In the genomic region with DNA sequence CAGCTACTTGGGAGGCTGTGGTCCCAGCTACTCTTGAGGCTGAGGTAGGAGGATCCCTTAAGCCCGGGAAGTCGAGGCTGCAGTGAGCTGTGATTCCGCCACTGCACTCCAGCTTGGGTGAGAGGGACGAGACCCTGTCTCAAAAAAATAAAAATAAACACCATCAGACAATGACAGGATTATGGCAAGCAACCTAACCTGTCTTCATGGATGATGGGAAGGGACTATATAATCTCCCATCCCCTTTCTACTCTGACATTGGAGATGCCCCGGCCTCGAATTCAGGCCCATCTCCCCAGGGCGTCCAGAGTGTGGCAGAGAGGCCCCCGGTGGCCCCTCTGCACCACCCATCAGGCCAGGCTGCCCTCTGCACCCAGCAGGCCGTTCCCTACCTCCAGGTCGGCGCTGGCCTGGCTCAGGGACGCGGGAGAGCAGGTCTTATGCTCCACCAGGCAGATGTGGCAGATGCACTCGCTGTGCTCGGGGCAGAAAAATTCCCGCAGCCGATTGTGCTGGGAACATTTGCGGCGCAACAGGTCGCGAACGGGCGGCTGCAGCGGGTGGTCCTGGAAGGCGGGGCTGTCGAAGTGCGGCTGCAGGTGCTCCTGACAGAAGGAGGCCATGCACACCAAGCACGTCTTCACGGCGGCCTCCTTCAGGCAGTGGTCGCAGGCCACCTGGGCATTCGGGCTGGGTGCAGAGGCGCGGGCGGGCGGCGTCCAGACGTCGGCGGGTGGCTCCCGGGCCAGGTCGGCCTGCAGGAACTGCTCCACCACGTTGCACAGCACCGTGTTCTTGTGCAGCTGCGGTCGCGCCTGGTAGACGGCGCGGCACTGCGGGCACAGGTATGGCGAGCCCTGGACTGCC, we compare ENCODE assay signal across 1 cellular context.
A peak's percentile ranks its signal among the peaks of the same experiment; 100 is the strongest.
TF ChIP-seq lines count a peak whose summit lies in the region.

No MANE protein-coding gene starts in this region.

TF ChIP-seq in HepG2, 621 proteins besides CTCF, POLR2A, EP300 and RAD21 (continued from another document and continues in another):
- TF ChIP-seq ZKSCAN1 (IDR thresholded peaks at IDR 0.05; ENCODE audit: low read length) (no peak), CERS6 (CRISPR knock-in tag; IDR thresholded peaks at IDR 0.05) (no peak), ZNF674 (CRISPR knock-in tag; IDR thresholded peaks at IDR 0.05; ENCODE audit: low read depth) (0 out of 2 replicates have a peak, but pooled peaks have one; percentile 64), ZFP82 (CRISPR knock-in tag; IDR thresholded peaks at IDR 0.05; ENCODE audit: borderline replicate concordance) (peak; percentile 40; the same call in 1 of the 2 replicates), CENPT (CRISPR knock-in tag; IDR thresholded peaks at IDR 0.05; ENCODE audit: low read depth) (peak; percentile 9; the same call in 1 of the 2 replicates), HOXA3 (CRISPR knock-in tag; IDR thresholded peaks at IDR 0.05) (0 out of 2 replicates have a peak, but pooled peaks have one; percentile 26), ZNF577 (CRISPR knock-in tag; IDR thresholded peaks at IDR 0.05; ENCODE audit: borderline replicate concordance, low read depth) (0 out of 2 replicates have a peak, but pooled peaks have one; percentile 34), E2F2 (CRISPR knock-in tag; IDR thresholded peaks at IDR 0.05; ENCODE audit: borderline replicate concordance) (peak; percentile 43; the same call in 1 of the 2 replicates), JUNB (CRISPR knock-in tag; IDR thresholded peaks at IDR 0.05; ENCODE audit: borderline replicate concordance) (peak; percentile 62; the same call in 1 of the 2 replicates), KDM3A (CRISPR knock-in tag; IDR thresholded peaks at IDR 0.05; ENCODE audit: low read depth) (0 out of 2 replicates have a peak, but pooled peaks have one; percentile 6), ZNF850 (CRISPR knock-in tag; conservative IDR thresholded peaks at IDR 0.05) (0 out of 2 replicates have a peak, but pooled peaks have one; percentile 61), ZNF737 (CRISPR knock-in tag; IDR thresholded peaks at IDR 0.05; ENCODE audit: borderline replicate concordance) (0 out of 2 replicates have a peak, but pooled peaks have one; percentile 63), MAFG (CRISPR knock-in tag; IDR thresholded peaks at IDR 0.05) (peak; percentile 72), ZSCAN29 (CRISPR knock-in tag; conservative IDR thresholded peaks at IDR 0.05) (0 out of 2 replicates have a peak, but pooled peaks have one; percentile 73), NR2F2 (IDR thresholded peaks at IDR 0.05; ENCODE audit: borderline replicate concordance, low read depth) (peak; percentile 8; the same call in 1 of the 2 replicates), GFI1 (CRISPR knock-in tag; IDR thresholded peaks at IDR 0.05; ENCODE audit: borderline replicate concordance) (0 out of 2 replicates have a peak, but pooled peaks have one; percentile 38), NRL (CRISPR knock-in tag; IDR thresholded peaks at IDR 0.05; ENCODE audit: borderline replicate concordance) (peak; percentile 78), MEIS1 (CRISPR knock-in tag; IDR thresholded peaks at IDR 0.05; ENCODE audit: borderline replicate concordance) (peak; percentile 45; the same call in 1 of the 2 replicates), SP2 (CRISPR knock-in tag; IDR thresholded peaks at IDR 0.05) (peak; percentile 50; the same call in 1 of the 2 replicates), ZNF629 (CRISPR knock-in tag; conservative IDR thresholded peaks at IDR 0.05) (0 out of 2 replicates have a peak, but pooled peaks have one; percentile 1), ZNF776 (CRISPR knock-in tag; IDR thresholded peaks at IDR 0.05) (peak; percentile 16), ISX (CRISPR knock-in tag; conservative IDR thresholded peaks at IDR 0.05) (0 out of 2 replicates have a peak, but pooled peaks have one; percentile 5), KAT8 (CRISPR knock-in tag; IDR thresholded peaks at IDR 0.05) (no peak), KMT2A (CRISPR knock-in tag; IDR thresholded peaks at IDR 0.05) (no peak; the same call in 1 of the 2 replicates), DDIT3 (CRISPR knock-in tag; IDR thresholded peaks at IDR 0.05) (no peak), ZBTB7A (CRISPR knock-in tag; IDR thresholded peaks at IDR 0.05) (peak; percentile 59), ZNF512B (CRISPR knock-in tag; IDR thresholded peaks at IDR 0.05; ENCODE audit: borderline replicate concordance) (0 out of 2 replicates have a peak, but pooled peaks have one; percentile 28), MTA1 (CRISPR knock-in tag; IDR thresholded peaks at IDR 0.05; ENCODE audit: borderline replicate concordance) (peak; percentile 54), ETV6 (CRISPR knock-in tag; conservative IDR thresholded peaks at IDR 0.05) (peak; percentile 13; the same call in 1 of the 2 replicates), REXO4 (CRISPR knock-in tag; IDR thresholded peaks at IDR 0.05; ENCODE audit: borderline replicate concordance) (0 out of 2 replicates have a peak, but pooled peaks have one; percentile 35), ZNF549 (CRISPR knock-in tag; IDR thresholded peaks at IDR 0.05) (peak; percentile 38; the same call in 1 of the 2 replicates), ZNF343 (CRISPR knock-in tag; IDR thresholded peaks at IDR 0.05) (0 out of 2 replicates have a peak, but pooled peaks have one; percentile 42), TCF12 (IDR thresholded peaks at IDR 0.05) (no peak), TCF12 (CRISPR knock-in tag; IDR thresholded peaks at IDR 0.05) (0 out of 2 replicates have a peak, but pooled peaks have one; percentile 7), REL (CRISPR knock-in tag; conservative IDR thresholded peaks at IDR 0.05) (peak; percentile 67)
- TF ChIP-seq, protein P1, sequence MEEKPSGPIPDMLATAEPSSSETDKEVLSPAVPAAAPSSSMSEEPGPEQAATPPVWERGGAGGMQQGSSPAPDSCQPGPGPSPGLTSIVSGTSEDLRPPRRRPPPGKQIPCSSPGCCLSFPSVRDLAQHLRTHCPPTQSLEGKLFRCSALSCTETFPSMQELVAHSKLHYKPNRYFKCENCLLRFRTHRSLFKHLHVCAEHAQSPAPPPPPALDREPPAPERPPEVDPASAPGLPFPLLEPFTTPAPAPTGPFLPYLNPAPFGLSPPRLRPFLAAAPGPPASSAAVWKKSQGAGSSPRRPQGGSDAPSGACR (CRISPR knock-in tag; IDR thresholded peaks at IDR 0.05) = 0 out of 2 replicates have a peak, but pooled peaks have one; percentile 1
- TF ChIP-seq, protein P2, sequence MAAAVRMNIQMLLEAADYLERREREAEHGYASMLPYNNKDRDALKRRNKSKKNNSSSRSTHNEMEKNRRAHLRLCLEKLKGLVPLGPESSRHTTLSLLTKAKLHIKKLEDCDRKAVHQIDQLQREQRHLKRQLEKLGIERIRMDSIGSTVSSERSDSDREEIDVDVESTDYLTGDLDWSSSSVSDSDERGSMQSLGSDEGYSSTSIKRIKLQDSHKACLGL (CRISPR knock-in tag; IDR thresholded peaks at IDR 0.05) = peak; percentile 58; the same call in 1 of the 2 replicates
- TF ChIP-seq, protein P3, sequence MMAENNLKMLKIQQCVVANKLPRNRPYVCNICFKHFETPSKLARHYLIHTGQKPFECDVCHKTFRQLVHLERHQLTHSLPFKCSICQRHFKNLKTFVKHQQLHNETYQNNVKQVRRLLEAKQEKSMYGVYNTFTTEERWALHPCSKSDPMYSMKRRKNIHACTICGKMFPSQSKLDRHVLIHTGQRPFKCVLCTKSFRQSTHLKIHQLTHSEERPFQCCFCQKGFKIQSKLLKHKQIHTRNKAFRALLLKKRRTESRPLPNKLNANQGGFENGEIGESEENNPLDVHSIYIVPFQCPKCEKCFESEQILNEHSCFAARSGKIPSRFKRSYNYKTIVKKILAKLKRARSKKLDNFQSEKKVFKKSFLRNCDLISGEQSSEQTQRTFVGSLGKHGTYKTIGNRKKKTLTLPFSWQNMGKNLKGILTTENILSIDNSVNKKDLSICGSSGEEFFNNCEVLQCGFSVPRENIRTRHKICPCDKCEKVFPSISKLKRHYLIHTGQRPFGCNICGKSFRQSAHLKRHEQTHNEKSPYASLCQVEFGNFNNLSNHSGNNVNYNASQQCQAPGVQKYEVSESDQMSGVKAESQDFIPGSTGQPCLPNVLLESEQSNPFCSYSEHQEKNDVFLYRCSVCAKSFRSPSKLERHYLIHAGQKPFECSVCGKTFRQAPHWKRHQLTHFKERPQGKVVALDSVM (CRISPR knock-in tag; IDR thresholded peaks at IDR 0.05) = peak; percentile 75
- TF ChIP-seq, protein P4, sequence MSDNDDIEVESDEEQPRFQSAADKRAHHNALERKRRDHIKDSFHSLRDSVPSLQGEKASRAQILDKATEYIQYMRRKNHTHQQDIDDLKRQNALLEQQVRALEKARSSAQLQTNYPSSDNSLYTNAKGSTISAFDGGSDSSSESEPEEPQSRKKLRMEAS (IDR thresholded peaks at IDR 0.05) = peak; percentile 80
- TF ChIP-seq, protein P5, sequence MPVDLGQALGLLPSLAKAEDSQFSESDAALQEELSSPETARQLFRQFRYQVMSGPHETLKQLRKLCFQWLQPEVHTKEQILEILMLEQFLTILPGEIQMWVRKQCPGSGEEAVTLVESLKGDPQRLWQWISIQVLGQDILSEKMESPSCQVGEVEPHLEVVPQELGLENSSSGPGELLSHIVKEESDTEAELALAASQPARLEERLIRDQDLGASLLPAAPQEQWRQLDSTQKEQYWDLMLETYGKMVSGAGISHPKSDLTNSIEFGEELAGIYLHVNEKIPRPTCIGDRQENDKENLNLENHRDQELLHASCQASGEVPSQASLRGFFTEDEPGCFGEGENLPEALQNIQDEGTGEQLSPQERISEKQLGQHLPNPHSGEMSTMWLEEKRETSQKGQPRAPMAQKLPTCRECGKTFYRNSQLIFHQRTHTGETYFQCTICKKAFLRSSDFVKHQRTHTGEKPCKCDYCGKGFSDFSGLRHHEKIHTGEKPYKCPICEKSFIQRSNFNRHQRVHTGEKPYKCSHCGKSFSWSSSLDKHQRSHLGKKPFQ (CRISPR knock-in tag; IDR thresholded peaks at IDR 0.05; ENCODE audit: insufficient replicate concordance) = peak; percentile 79
